ENCODE assay signal across 14 cellular contexts in the genomic region with DNA sequence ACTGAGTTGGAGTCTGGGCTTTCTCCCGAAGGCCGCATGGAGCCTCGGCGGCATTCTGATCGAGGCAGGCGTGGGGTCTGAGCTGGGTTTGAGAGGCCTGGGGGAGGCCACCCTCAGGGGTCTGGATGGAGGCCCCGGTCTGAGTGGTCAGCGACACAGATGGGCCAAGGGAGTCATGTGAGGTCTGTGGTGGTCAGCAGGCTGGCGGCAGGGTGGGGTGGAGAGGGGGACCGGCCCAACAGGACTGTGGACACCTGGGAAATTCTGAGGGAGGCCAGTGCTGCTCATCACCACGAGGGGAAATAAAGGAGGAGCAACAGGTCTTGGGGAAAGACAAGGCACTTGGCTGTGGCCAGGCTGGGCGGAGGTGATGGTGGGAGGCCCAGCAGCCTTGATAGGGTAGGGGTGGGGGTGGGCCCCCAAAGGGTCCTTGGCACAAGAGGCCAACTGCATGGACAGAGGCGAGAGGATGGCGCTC. TPM values are rescaled to one million over a fixed set of nuclear protein-coding genes. Genes with fewer than 3 reads are reported as not detected.
DNase-seq lines count a peak whose midpoint lies in the region; ATAC-seq and TF ChIP-seq lines count a peak whose summit lies in the region.
"Had no signal": no experiment of that assay in that cellular context is flagged by ENCODE, and none has a peak within 500 bp of the region (broad histone marks: within the 10 kb centered on the region; RNA-seq: fewer than 3 reads in every experiment).

No MANE protein-coding gene starts in this region.

- H3K9ac ChIP-seq in mesenchymal stem cell (ENCODE audit: low read length), result no peak overlapping the region

- no peak overlapping the region for H2BK12ac ChIP-seq in mesenchymal stem cell (ENCODE audit: low read length in 2 of 2)

- TF ChIP-seq CTCF in VCaP (conservative IDR thresholded peaks at IDR 0.05) (no peak), upper lobe of right lung (IDR thresholded peaks at IDR 0.05) (no peak), thyroid gland (IDR thresholded peaks at IDR 0.05) (no peak)

- H3K18ac ChIP-seq in mesenchymal stem cell (ENCODE audit: low read depth in 1 of 2, low read length in 2 of 2), result no peak overlapping the region

- H3K79me1 ChIP-seq in mesenchymal stem cell (replicated peaks; ENCODE audit: low read length, poor library complexity, severe bottlenecking), result peaks cover 4% of the 10 kb centered on the region

- H3K27ac Mint-ChIP-seq in activated T-cell treated with anti-CD3 and anti-CD28 coated beads, Interleukin-2, amount 50 U/mL, for 24 hours, result no peak overlapping the region

- H2AFZ ChIP-seq in mesenchymal stem cell (ENCODE audit: low read depth, low read length), result no peak overlapping the region

- H4K8ac ChIP-seq in mesenchymal stem cell (ENCODE audit: low read length), result peak overlapping the region; percentile 12

- TF ChIP-seq POLR2A in thyroid gland (IDR thresholded peaks at IDR 0.05), result no peak

- no peaks in the 10 kb centered on the region for H3K9me3 ChIP-seq in mesenchymal stem cell (ENCODE audit: control insufficient read depth, low read length)
- H3K9me3 ChIP-seq in upper lobe of right lung, result no peaks in the 10 kb centered on the region
- no peaks in the 10 kb centered on the region for H3K9me3 ChIP-seq in thyroid gland
- H3K9me3 ChIP-seq: SJCRH30 had no signal

- peak overlapping the region; percentile 45 for H2BK15ac ChIP-seq in mesenchymal stem cell (ENCODE audit: low read depth, poor library complexity, severe bottlenecking)

- H3K4me1 Mint-ChIP-seq in activated T-cell treated with anti-CD3 and anti-CD28 coated beads, Interleukin-2, amount 50 U/mL, for 24 hours (ENCODE audit: low read depth), result no peaks in the 10 kb centered on the region

- no peaks in the 10 kb centered on the region for H3K27me3 Mint-ChIP-seq in activated T-cell treated with anti-CD3 and anti-CD28 coated beads, Interleukin-2, amount 50 U/mL, for 24 hours

- 93% methylated on average over 14 of the region's 14 CpGs for WGBS in mesenchymal stem cell
- WGBS in thyroid gland, 2 donors, result 90 to 94% methylated on average over 14 of the region's 14 CpGs

- no peak overlapping the region for H2AK5ac ChIP-seq in mesenchymal stem cell (ENCODE audit: low read length, severe bottlenecking)

- H2BK5ac ChIP-seq in mesenchymal stem cell (ENCODE audit: low read depth, low read length, poor library complexity, severe bottlenecking), result no peak overlapping the region

- no peaks in the 10 kb centered on the region for H3K9me3 Mint-ChIP-seq in activated T-cell treated with anti-CD3 and anti-CD28 coated beads, Interleukin-2, amount 50 U/mL, for 24 hours

- H3K27ac ChIP-seq in VCaP (peak overlapping the region; percentile 93), mesenchymal stem cell (ENCODE audit: low read length, poor library complexity, severe bottlenecking) (no peak overlapping the region), upper lobe of right lung (no peak overlapping the region), thyroid gland (no peak overlapping the region)
- H3K27ac ChIP-seq: SJCRH30 had no signal

- H3K4me1 ChIP-seq in mesenchymal stem cell (ENCODE audit: control insufficient read depth, insufficient read depth, low read depth, low read length) (peaks cover 10% of the 10 kb centered on the region), upper lobe of right lung (peaks cover under 1% of the 10 kb centered on the region), thyroid gland (peaks cover 0 to 2% of the 10 kb centered on the region in 2 donors)

- no peak overlapping the region for H3K4ac ChIP-seq in mesenchymal stem cell (ENCODE audit: low read depth in 1 of 2, low read length in 2 of 2)

- H3K23ac ChIP-seq in mesenchymal stem cell (ENCODE audit: low read length in 2 of 2), result no peak overlapping the region

- no peak for ATAC-seq in upper lobe of right lung

- peaks cover 28% of the 10 kb centered on the region for H3K36me3 Mint-ChIP-seq in activated T-cell treated with anti-CD3 and anti-CD28 coated beads, Interleukin-2, amount 50 U/mL, for 24 hours (ENCODE audit: low read depth)

- no peak overlapping the region for H3K4me3 Mint-ChIP-seq in activated T-cell treated with anti-CD3 and anti-CD28 coated beads, Interleukin-2, amount 50 U/mL, for 24 hours

- no peak overlapping the region for H3K4me2 ChIP-seq in mesenchymal stem cell (ENCODE audit: low read length, poor library complexity, severe bottlenecking)

- H3K14ac ChIP-seq in mesenchymal stem cell (ENCODE audit: low read length in 2 of 2), result no peak overlapping the region

- H3K27me3 ChIP-seq in mesenchymal stem cell (ENCODE audit: control insufficient read depth in 1 of 2, insufficient read depth in 1 of 2, low read length in 2 of 2) (peaks cover 0 to 14% of the 10 kb centered on the region in 2 experiments), upper lobe of right lung (no peaks in the 10 kb centered on the region), thyroid gland (no peaks in the 10 kb centered on the region)
- H3K27me3 ChIP-seq: SJCRH30 had no signal

- no peak overlapping the region for H3K4me3 ChIP-seq in mesenchymal stem cell (ENCODE audit: insufficient read depth in 1 of 2, low read depth in 1 of 2, low read length in 2 of 2)
- H3K4me3 ChIP-seq in upper lobe of right lung, result no peak overlapping the region
- no peak overlapping the region for H3K4me3 ChIP-seq in thyroid gland (replicated peaks in 1 of 3)
- H3K4me3 ChIP-seq: SJCRH30 had no signal

- no peak overlapping the region for H4K91ac ChIP-seq in mesenchymal stem cell (ENCODE audit: low read length)

- peaks cover 32 to 40% of the 10 kb centered on the region in 2 experiments for H3K36me3 ChIP-seq in mesenchymal stem cell (ENCODE audit: control insufficient read depth in 1 of 2, insufficient read depth in 2 of 2, low read depth in 1 of 2, low read length in 2 of 2)
- peaks cover 89% of the 10 kb centered on the region for H3K36me3 ChIP-seq in upper lobe of right lung
- H3K36me3 ChIP-seq in thyroid gland, result no peaks in the 10 kb centered on the region
- H3K36me3 ChIP-seq: SJCRH30 had no signal

- intact Hi-C loops in upper lobe of right lung (cut with DNase I) (no loop called here), thyroid gland (cut with DNase I) (no loop called here)

- H2BK120ac ChIP-seq in mesenchymal stem cell (ENCODE audit: low read depth, low read length), result no peak overlapping the region

- peak; percentile 18 for DNase-seq in activated T-cell treated with anti-CD3 and anti-CD28 coated beads, Interleukin-2, amount 50 U/mL, for 1 hour
- no peak for DNase-seq in activated T-cell treated with anti-CD3 and anti-CD28 coated beads, Interleukin-2, amount 50 U/mL, for 24 hours
- DNase-seq in mesenchymal stem cell, result no peak
- peak; percentile 63 for DNase-seq in upper lobe of right lung
- DNase-seq in NCI-H1436 (lab: John Stamatoyannopoulos, UW), result no peak
- DNase-seq in SK-N-DZ (ENCODE audit: low spot score), result no peak
- no peak for DNase-seq in thyroid gland
- DNase-seq: 8988T, GOT3, NCI-H2029, NCI-H748 treated with DMSO at 0.1 percent for 48 hours, OCI-M1, SJCRH30 had no signal

RNA-seq across cellular contexts. Expression of gene CTSH, which starts 16.2 kb away (rescaled TPM):
- polyA plus RNA-seq in mesenchymal stem cell (2013, experiment 1 of 2), result 28.4 TPM
- polyA plus RNA-seq in mesenchymal stem cell (2013, experiment 2 of 2), result 29.4 TPM
- total RNA-seq in upper lobe of right lung (1,018 TPM), thyroid gland (100 to 1,000 TPM in 3 of 4 donors, 10 to 100 TPM in 1; 91.1 to 123 (median 110) TPM)
- polyA plus RNA-seq in SK-N-DZ (2014; cell fraction: cytosol; rRNA removed), result 19.3 and 36.2 TPM in 2 replicates
- 19.5 and 40.3 TPM in 2 replicates for polyA plus RNA-seq in SK-N-DZ (2014; cell fraction: nucleus; rRNA removed)

RNA-seq across cellular contexts. Expression of gene MORF4L1, which starts 56.0 kb away (rescaled TPM):
- polyA plus RNA-seq in mesenchymal stem cell (2013, experiment 1 of 2), result 560 TPM
- 524 TPM for polyA plus RNA-seq in mesenchymal stem cell (2013, experiment 2 of 2)
- total RNA-seq in upper lobe of right lung (261 TPM), thyroid gland (100 to 1,000 TPM; 264 to 326 (median 298) TPM)
- polyA plus RNA-seq in SK-N-DZ (2014; cell fraction: cytosol; rRNA removed), result 199 and 214 TPM in 2 replicates
- 124 and 182 TPM in 2 replicates for polyA plus RNA-seq in SK-N-DZ (2014; cell fraction: nucleus; rRNA removed)

Comparison
In these comparisons a context has a peak if more than half of its experiments do, and no peak if none do; other contexts are left out.
1. DNase-seq: peak in activated T-cell treated with anti-CD3 and anti-CD28 coated beads, Interleukin-2, amount 50 U/mL, for 1 hour (single experiment) and upper lobe of right lung (single experiment); none in activated T-cell treated with anti-CD3 and anti-CD28 coated beads, Interleukin-2, amount 50 U/mL, for 24 hours (single experiment), mesenchymal stem cell (single experiment), NCI-H1436 (single experiment), SK-N-DZ (single experiment) and thyroid gland (0 of 2).